ENCODE assay signal across 8 cellular contexts in genomic region chr2:239106314-239106908, GRCh38.
DNase-seq lines count a peak whose midpoint lies in the region; ATAC-seq, FAIRE-seq and TF ChIP-seq lines count a peak whose summit lies in the region.

No MANE protein-coding gene starts in this region.

- H3K4me2 ChIP-seq in neural cell (ENCODE audit: low read length): no peak overlapping the region

- no peaks in the 10 kb centered on the region for H3K79me2 ChIP-seq in neural cell (replicated peaks; ENCODE audit: insufficient read depth, low read length)

- H3K4me3 ChIP-seq in epithelial cell of esophagus (ENCODE audit: low read length): no peak overlapping the region
- H3K4me3 ChIP-seq in neural cell (ENCODE audit: low read length): no peak overlapping the region

- no peaks in the 10 kb centered on the region for H4K20me1 ChIP-seq in neural cell (ENCODE audit: insufficient read depth)

- no peaks in the 10 kb centered on the region for H3K27me3 ChIP-seq in neural cell (ENCODE audit: insufficient read depth, low read depth, low read length)

- no peak for ATAC-seq in GM21737 (IDR thresholded peaks at IDR 0.05; ENCODE audit: unreplicated experiment)
- no peak for ATAC-seq in HG03571 (IDR thresholded peaks at IDR 0.05; ENCODE audit: unreplicated experiment)

- TF ChIP-seq RAD21 in neural cell (conservative IDR thresholded peaks at IDR 0.05): peak; percentile 73

- TF ChIP-seq EP300 in neural cell (conservative IDR thresholded peaks at IDR 0.05; ENCODE audit: poor library complexity, severe bottlenecking): no peak

- H3K9me3 ChIP-seq in neural cell (ENCODE audit: low read length): no peaks in the 10 kb centered on the region

- DNase-seq in AG20443 (ENCODE audit: low spot score): peak; percentile 94
- DNase-seq in GM13977 (ENCODE audit: low spot score): peak; percentile 71
- peak; percentile 60 for DNase-seq in OCI-M1 (lab: John Stamatoyannopoulos, UW)
- DNase-seq in epithelial cell of esophagus (ENCODE audit: low read depth): peak; percentile 57
- DNase-seq in RCC 7860 (ENCODE audit: low spot score): no peak

- H3K9ac ChIP-seq in neural cell (ENCODE audit: low read length): no peak overlapping the region

- H3F3A ChIP-seq in neural cell (ENCODE audit: insufficient read depth, low read length, poor library complexity, severe bottlenecking): no peaks in the 10 kb centered on the region

- no peaks in the 10 kb centered on the region for H3K36me3 ChIP-seq in neural cell (ENCODE audit: insufficient read depth, low read length)

- TF ChIP-seq CTCF in GM13977 (IDR thresholded peaks at IDR 0.05; ENCODE audit: extremely low read depth, insufficient read depth, missing control alignments): peak; percentile 51
- TF ChIP-seq CTCF in epithelial cell of esophagus (IDR thresholded peaks at IDR 0.05; ENCODE audit: insufficient read depth, low read depth, low read length, missing control alignments): peak; percentile 69
- TF ChIP-seq CTCF in neural cell (IDR thresholded peaks at IDR 0.05; ENCODE audit: poor library complexity, severe bottlenecking): peak; percentile 65

- no peak overlapping the region for H3K27ac ChIP-seq in neural cell (ENCODE audit: low read length)

- H2AFZ ChIP-seq in neural cell (ENCODE audit: low read depth, low read length): no peak overlapping the region

- FAIRE-seq in RCC 7860 (lab: Jason Lieb, UNC): no peak

- H3K9me2 ChIP-seq in neural cell (ENCODE audit: insufficient read depth, low read length): no peaks in the 10 kb centered on the region

- in situ Hi-C loops in GM13977 (cut with MboI; ENCODE audit: low pct_unique_long_range_greater_than_20kb, low sequenced_read_pairs, unreplicated experiment): no loop called here

TF ChIP-seq in neural cell, 6 proteins besides CTCF, POLR2A, EP300 and RAD21:
- TF ChIP-seq MXI1 (conservative IDR thresholded peaks at IDR 0.05; ENCODE audit: poor library complexity, severe bottlenecking): no peak
- TF ChIP-seq SMC3 (conservative IDR thresholded peaks at IDR 0.05; ENCODE audit: poor library complexity): peak; percentile 69
